Comparison of ENCODE assay signal across 10 cellular contexts in genomic region chr3:51668756-51669155, GRCh38. TPM values are rescaled to one million over a fixed set of nuclear protein-coding genes. Genes with fewer than 3 reads are reported as not detected.
DNase-seq lines count a peak whose midpoint lies in the region; ATAC-seq, FAIRE-seq and TF ChIP-seq lines count a peak whose summit lies in the region.
"Had no signal": no experiment of that assay in that cellular context is flagged by ENCODE, and none has a peak within 500 bp of the region (broad histone marks: within the 10 kb centered on the region; RNA-seq: fewer than 3 reads in every experiment).

No MANE protein-coding gene starts in this region.

- H3K4me2 ChIP-seq in GM23338 (0 out of 2 replicates have a peak overlapping the region, but pooled peaks have one; percentile 33), astrocyte (ENCODE audit: low read length) (no peak overlapping the region)

- peaks cover 15% of the 10 kb centered on the region for H3K4me1 ChIP-seq in GM23338 (ENCODE audit: insufficient read depth)
- H3K4me1 ChIP-seq in astrocyte (ENCODE audit: insufficient read depth, low read length): peaks cover 12% of the 10 kb centered on the region

- ATAC-seq in GM23338 (no peak), naive B cell (ENCODE audit: low read depth in 2 of 2) (no peak), HG02763 (IDR thresholded peaks at IDR 0.05; ENCODE audit: unreplicated experiment) (no peak)
- ATAC-seq: stimulated activated memory B cell treated with anti-CD40 and anti-IgM and Interleukin-4, amounts not matched to agents 10 μg/mL and 1 μg/mL and 100 μg/mL, for 72 hours had no signal

- H3K36me3 ChIP-seq in GM23338 (ENCODE audit: insufficient read depth): no peaks in the 10 kb centered on the region
- H3K36me3 ChIP-seq in astrocyte (ENCODE audit: insufficient read depth, low read length): peaks cover 3% of the 10 kb centered on the region
- H3K36me3 ChIP-seq in brain microvascular endothelial cell (replicated peaks): no peaks in the 10 kb centered on the region

- TF ChIP-seq CTCF in C4-2B (conservative IDR thresholded peaks at IDR 0.05): no peak
- no peak for TF ChIP-seq CTCF in GM23338 (conservative IDR thresholded peaks at IDR 0.05; ENCODE audit: low read depth in 2 of 2)
- TF ChIP-seq CTCF in astrocyte (IDR thresholded peaks at IDR 0.05; ENCODE audit: insufficient read depth, low read depth, low read length): no peak
- no peak for TF ChIP-seq CTCF in brain microvascular endothelial cell (IDR thresholded peaks at IDR 0.05; ENCODE audit: low read depth, low read length, missing control alignments)

- FAIRE-seq in astrocyte (lab: Jason Lieb, UNC): no peak
- FAIRE-seq: kidney had no signal

- H3K36me3 Mint-ChIP-seq in GM23338 (ENCODE audit: low read depth): no peaks in the 10 kb centered on the region; the same call in 2 of the 3 replicates
- H3K36me3 Mint-ChIP-seq in astrocyte (ENCODE audit: low read depth, unreplicated experiment): peaks cover 10% of the 10 kb centered on the region
- H3K36me3 Mint-ChIP-seq in naive B cell: no peaks in the 10 kb centered on the region

- H3K4me1 Mint-ChIP-seq in GM23338 (peaks cover 38% of the 10 kb centered on the region), astrocyte (ENCODE audit: low read depth, unreplicated experiment) (peaks cover 18% of the 10 kb centered on the region), naive B cell (peaks cover 32 to 48% (median 39%) of the 10 kb centered on the region in 3 donors)

- in situ Hi-C loops in brain microvascular endothelial cell (cut with HindIII; ENCODE audit: low pct_ligation_motif_present, low sequenced_read_pairs): no loop called here

- H3K27ac Mint-ChIP-seq in GM23338 (peak overlapping the region; percentile 75), astrocyte (ENCODE audit: unreplicated experiment) (peak overlapping the region; percentile 4), naive B cell (peak overlapping the region in 4 of 6 donors; percentile 17 to 82 (median 46))
- H3K27ac Mint-ChIP-seq: stimulated activated memory B cell treated with anti-CD40 and anti-IgM and Interleukin-4, amounts not matched to agents 10 μg/mL and 1 μg/mL and 100 μg/mL, for 72 hours had no signal

- no peaks in the 10 kb centered on the region for H4K20me1 ChIP-seq in GM23338 (replicated peaks; ENCODE audit: insufficient read depth)
- peaks cover 20% of the 10 kb centered on the region for H4K20me1 ChIP-seq in astrocyte (ENCODE audit: insufficient read depth, low read length)

- H3K4me3 Mint-ChIP-seq in GM23338 (peak overlapping the region; percentile 15; the same call in 1 of the 3 replicates), astrocyte (ENCODE audit: unreplicated experiment) (no peak overlapping the region), naive B cell (peak overlapping the region in 2 of 8 donors; percentile 43 to 89)

- H3K9ac ChIP-seq in astrocyte (ENCODE audit: low read length): peak overlapping the region; percentile 1

- DNase-seq in GM23338 (ENCODE audit: low spot score) (no peak), astrocyte (ENCODE audit: low read depth) (peak; percentile 30), naive B cell (no peak), posterior cingulate gyrus (no peak), brain microvascular endothelial cell (no peak), C1 segment of cervical spinal cord (lab: John Stamatoyannopoulos, UW) (no peak)

- peaks cover 13% of the 10 kb centered on the region; the same call in 1 of the 2 replicates for H3F3A ChIP-seq in GM23338 (replicated peaks; ENCODE audit: low read depth)

- no peaks in the 10 kb centered on the region for H3K27me3 ChIP-seq in GM23338 (ENCODE audit: insufficient read depth)
- no peaks in the 10 kb centered on the region for H3K27me3 ChIP-seq in astrocyte (ENCODE audit: insufficient read depth, low read length)
- no peaks in the 10 kb centered on the region for H3K27me3 ChIP-seq in brain microvascular endothelial cell (replicated peaks)

- H3K9me3 Mint-ChIP-seq in GM23338: no peaks in the 10 kb centered on the region; the same call in 2 of the 3 replicates
- H3K9me3 Mint-ChIP-seq in astrocyte (ENCODE audit: unreplicated experiment): no peaks in the 10 kb centered on the region
- no peaks in the 10 kb centered on the region for H3K9me3 Mint-ChIP-seq in naive B cell
- H3K9me3 Mint-ChIP-seq: stimulated activated memory B cell treated with anti-CD40 and anti-IgM and Interleukin-4, amounts not matched to agents 10 μg/mL and 1 μg/mL and 100 μg/mL, for 72 hours had no signal

- peak overlapping the region; percentile 96 for H3K27ac ChIP-seq in C4-2B
- H3K27ac ChIP-seq in GM23338 (ENCODE audit: low read depth): no peak overlapping the region
- no peak overlapping the region for H3K27ac ChIP-seq in astrocyte (ENCODE audit: low read depth, low read length)
- no peak overlapping the region for H3K27ac ChIP-seq in brain microvascular endothelial cell

- H3K9me3 ChIP-seq in astrocyte (ENCODE audit: insufficient read depth, low read depth, low read length): no peaks in the 10 kb centered on the region

- no peaks in the 10 kb centered on the region for H3K79me2 ChIP-seq in GM23338 (replicated peaks; ENCODE audit: insufficient read depth)
- peaks cover 7% of the 10 kb centered on the region for H3K79me2 ChIP-seq in astrocyte (ENCODE audit: insufficient read depth, low read length)

- intact Hi-C loops in posterior cingulate gyrus (cut with DNase I): loop anchor here (1.0 kb wide), 1 partner anchor 166 kb away; no protein-coding TSS in a partner anchor

- H3K4me3 ChIP-seq in GM23338 (no peak overlapping the region), astrocyte (ENCODE audit: insufficient read depth, low read depth, low read length) (no peak overlapping the region), brain microvascular endothelial cell (ENCODE audit: low read depth, low read length) (no peak overlapping the region)

- H2AFZ ChIP-seq in GM23338 (no peak overlapping the region), astrocyte (ENCODE audit: low read depth, low read length) (no peak overlapping the region)

- H3K9me2 ChIP-seq in GM23338 (ENCODE audit: insufficient read depth): no peaks in the 10 kb centered on the region

- H3K27me3 Mint-ChIP-seq in GM23338 (ENCODE audit: insufficient read depth, low read depth, poor library complexity) (peaks cover 21% of the 10 kb centered on the region), astrocyte (ENCODE audit: low read depth, unreplicated experiment) (no peaks in the 10 kb centered on the region), naive B cell (no peaks in the 10 kb centered on the region)
- H3K27me3 Mint-ChIP-seq: stimulated activated memory B cell treated with anti-CD40 and anti-IgM and Interleukin-4, amounts not matched to agents 10 μg/mL and 1 μg/mL and 100 μg/mL, for 72 hours had no signal

TF ChIP-seq in GM23338, 12 proteins besides CTCF, POLR2A, EP300 and RAD21:
- TF ChIP-seq POLR2AphosphoS5 (IDR thresholded peaks at IDR 0.05; ENCODE audit: low read depth) (no peak), EZH2 (IDR thresholded peaks at IDR 0.05; ENCODE audit: low read depth, unreplicated experiment) (no peak)

RNA-seq across cellular contexts. Expression of gene TEX264, which starts 2.3 kb away (rescaled TPM):
- 10.5 and 13.3 TPM in 2 replicates for total RNA-seq in GM23338 (2014; rRNA removed; shearing (Covaris generic))
- 9.7 and 10.0 TPM in 2 replicates for polyA plus RNA-seq in GM23338 (2016; fragmentation: Nextera tagmentation; extraction: Ambion mirVana)
- 28.2 and 29.0 TPM in 2 replicates for total RNA-seq in astrocyte
- polyA plus RNA-seq in naive B cell (ENCODE audit: low read depth in 6 of 6): 100 to 1,000 TPM in 2 of 6 donors, 10 to 100 TPM in 4; 69.7 to 101 (median 87.2) TPM

RNA-seq across cellular contexts. Expression of gene GRM2, which starts 38.1 kb away (rescaled TPM):
- 5.1 and 5.2 TPM in 2 replicates for total RNA-seq in GM23338 (2014; rRNA removed; shearing (Covaris generic))
- polyA plus RNA-seq in GM23338 (2016; fragmentation: Nextera tagmentation; extraction: Ambion mirVana) (2.1 and 3.1 TPM in 2 replicates), naive B cell (ENCODE audit: low read depth in 6 of 6) (under 1 TPM in 2 of 6 donors, not detected in 4; 0.07 to 0.15 TPM)
- total RNA-seq in astrocyte: 0.12 and 0.25 TPM in 2 replicates

Comparison
In these comparisons a context has a peak if more than half of its experiments do, and no peak if none do; other contexts are left out.
1. H3K27ac Mint-ChIP-seq: peak in every context shown above with its lines; median percentile 75 in GM23338; 46 in naive B cell; 4 in astrocyte.